Comparison of ENCODE assay signal across 17 cellular contexts in genomic region chr6:23445157-23445710, GRCh38.
DNase-seq lines count a peak whose midpoint lies in the region; ATAC-seq and TF ChIP-seq lines count a peak whose summit lies in the region.
"Had no signal": no experiment of that assay in that cellular context is flagged by ENCODE, and none has a peak within 500 bp of the region (broad histone marks: within the 10 kb centered on the region; RNA-seq: fewer than 3 reads in every experiment).

No MANE protein-coding gene starts in this region.

- peaks cover 1% of the 10 kb centered on the region for H3K9me3 Mint-ChIP-seq in activated T-cell treated with anti-CD3 and anti-CD28 coated beads, Interleukin-2, amount 50 U/mL, for 24 hours
- H3K9me3 Mint-ChIP-seq in activated naive CD8-positive, alpha-beta T cell treated with anti-CD3 and anti-CD28 coated beads for 36 hours = peaks cover 1% of the 10 kb centered on the region

- no peak for TF ChIP-seq CTCF in heart left ventricle (IDR thresholded peaks at IDR 0.05)
- TF ChIP-seq CTCF in retinal pigment epithelial cell (conservative IDR thresholded peaks at IDR 0.05; ENCODE audit: low read depth, low read length) = no peak

- H3K4me3 ChIP-seq in MG63 = no peak overlapping the region
- no peak overlapping the region for H3K4me3 ChIP-seq in heart left ventricle
- H3K4me3 ChIP-seq in retinal pigment epithelial cell (ENCODE audit: low read length) = no peak overlapping the region
- H3K4me3 ChIP-seq: BLaER1, mucosa of descending colon, ovary had no signal

- H3K36me3 ChIP-seq in MG63 (no peaks in the 10 kb centered on the region), heart left ventricle (no peaks in the 10 kb centered on the region)
- H3K36me3 ChIP-seq: BLaER1, ovary had no signal

- H3K4me3 Mint-ChIP-seq in activated T-cell treated with anti-CD3 and anti-CD28 coated beads, Interleukin-2, amount 50 U/mL, for 24 hours = no peak overlapping the region
- H3K4me3 Mint-ChIP-seq in activated naive CD8-positive, alpha-beta T cell treated with anti-CD3 and anti-CD28 coated beads for 36 hours = no peak overlapping the region
- H3K4me3 Mint-ChIP-seq: activated CD8-positive, alpha-beta T cell treated with anti-CD3 and anti-CD28 coated beads, Interleukin-2, amount 10 ng/mL, durations not matched to agents 7 days and 5 days had no signal

- H3K4me1 ChIP-seq in heart left ventricle = peaks cover 0 to 21% (median 14%) of the 10 kb centered on the region in 12 donors
- H3K4me1 ChIP-seq: BLaER1 had no signal

- WGBS in heart left ventricle, 4 donors = 30 to 33% (median 31%) methylated on average over 5 of the region's 5 CpGs

- no peak overlapping the region for H3K27ac Mint-ChIP-seq in activated T-cell treated with anti-CD3 and anti-CD28 coated beads, Interleukin-2, amount 50 U/mL, for 24 hours
- no peak overlapping the region for H3K27ac Mint-ChIP-seq in activated naive CD8-positive, alpha-beta T cell treated with anti-CD3 and anti-CD28 coated beads for 36 hours
- H3K27ac Mint-ChIP-seq: activated CD8-positive, alpha-beta T cell treated with anti-CD3 and anti-CD28 coated beads, Interleukin-2, amount 10 ng/mL, durations not matched to agents 7 days and 5 days had no signal

- peak; percentile 92 to 98 (median 93) for ATAC-seq in heart left ventricle
- ATAC-seq: activated CD8-positive, alpha-beta T cell treated with anti-CD3 and anti-CD28 coated beads, Interleukin-2, amount 10 ng/mL, durations not matched to agents 7 days and 5 days; mucosa of descending colon had no signal

- H3K9me3 ChIP-seq in MG63 (no peaks in the 10 kb centered on the region), heart left ventricle (no peaks in the 10 kb centered on the region)
- H3K9me3 ChIP-seq: BLaER1, mucosa of descending colon, ovary had no signal

- H3K27ac ChIP-seq in heart left ventricle = peak overlapping the region in 10 of 12 donors; percentile 2 to 66 (median 35)
- H3K27ac ChIP-seq: BLaER1, ovary had no signal

- no peaks in the 10 kb centered on the region for H3K27me3 Mint-ChIP-seq in activated T-cell treated with anti-CD3 and anti-CD28 coated beads, Interleukin-2, amount 50 U/mL, for 24 hours
- H3K27me3 Mint-ChIP-seq in activated naive CD8-positive, alpha-beta T cell treated with anti-CD3 and anti-CD28 coated beads for 36 hours = no peaks in the 10 kb centered on the region

- intact Hi-C loops in heart left ventricle (cut with DNase I) = loop anchor here in 7 of 10 donors (5.0 to 10.0 kb wide), 3 partner anchors 520 to 1858 kb away; partner anchors contain the start of gene SOX4 (in 4 of the 7)

- DNase-seq in MG63 (peak; percentile 2), amniotic epithelial cell (ENCODE audit: low read depth) (peak; percentile 82), heart left ventricle (peak in 4 of 5 donors; percentile 47 to 66 (median 50)), retinal pigment epithelial cell (ENCODE audit: low read depth) (peak; percentile 99), NOMO-1 treated with dmso at 0.1 percent for 144 hours (lab: John Stamatoyannopoulos, UW; ENCODE audit: unreplicated experiment) (no peak)
- no peak for DNase-seq in activated T-cell treated with anti-CD3 and anti-CD28 coated beads, Interleukin-2, amount 50 U/mL, for 24 hours
- no peak for DNase-seq in activated naive CD8-positive, alpha-beta T cell treated with anti-CD3 and anti-CD28 coated beads for 36 hours
- DNase-seq: activated CD8-positive, alpha-beta T cell treated with anti-CD3 and anti-CD28 coated beads, Interleukin-2, amount 10 ng/mL, durations not matched to agents 7 days and 5 days; amniotic stem cell; mucosa of descending colon; NCI-H1694; NCI-H524; ovary; stimulated activated naive CD4-positive, alpha-beta T cell; T-helper 1 cell; trophoblast cell had no signal

- TF ChIP-seq POLR2A in heart left ventricle (IDR thresholded peaks at IDR 0.05) = no peak

- no peaks in the 10 kb centered on the region for H3K4me1 Mint-ChIP-seq in activated T-cell treated with anti-CD3 and anti-CD28 coated beads, Interleukin-2, amount 50 U/mL, for 24 hours (ENCODE audit: low read depth)
- H3K4me1 Mint-ChIP-seq in activated naive CD8-positive, alpha-beta T cell treated with anti-CD3 and anti-CD28 coated beads for 36 hours = no peaks in the 10 kb centered on the region

- H3K36me3 Mint-ChIP-seq in activated T-cell treated with anti-CD3 and anti-CD28 coated beads, Interleukin-2, amount 50 U/mL, for 24 hours (ENCODE audit: low read depth) = no peaks in the 10 kb centered on the region
- no peaks in the 10 kb centered on the region for H3K36me3 Mint-ChIP-seq in activated naive CD8-positive, alpha-beta T cell treated with anti-CD3 and anti-CD28 coated beads for 36 hours

- H3K27me3 ChIP-seq in MG63 = no peaks in the 10 kb centered on the region
- no peaks in the 10 kb centered on the region for H3K27me3 ChIP-seq in heart left ventricle
- H3K27me3 ChIP-seq: BLaER1, ovary had no signal

Comparison
In these comparisons a context has a peak if more than half of its experiments do, and no peak if none do; other contexts are left out.
1. DNase-seq: peak in MG63 (single experiment), amniotic epithelial cell (single experiment), heart left ventricle (4 of 5) and retinal pigment epithelial cell (single experiment); none in NOMO-1 treated with dmso at 0.1 percent for 144 hours (single experiment), activated T-cell treated with anti-CD3 and anti-CD28 coated beads, Interleukin-2, amount 50 U/mL, for 24 hours (single experiment) and activated naive CD8-positive, alpha-beta T cell treated with anti-CD3 and anti-CD28 coated beads for 36 hours (single experiment).